Comparison of ENCODE assay signal across 2 cellular contexts in the genomic region with DNA sequence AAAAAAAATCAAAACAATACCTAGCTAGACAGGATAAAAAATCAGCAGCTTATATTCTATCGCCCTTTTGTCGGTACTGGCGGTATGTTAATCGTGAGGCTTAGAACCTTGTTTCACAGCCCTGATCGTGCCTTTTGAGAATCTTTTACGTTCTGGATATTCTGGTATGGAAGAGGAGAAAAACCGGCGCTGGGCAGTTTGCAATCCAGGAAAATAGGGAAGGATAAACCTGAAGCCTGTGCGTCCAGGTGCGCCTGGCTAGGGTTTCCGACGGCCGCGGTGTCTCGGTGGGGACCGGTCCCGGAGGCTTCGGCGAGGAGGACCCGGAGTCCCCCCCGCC.
TF ChIP-seq lines count a peak whose summit lies in the region.

No MANE protein-coding gene starts in this region.

TF ChIP-seq in SK-N-SH, 30 proteins besides CTCF, POLR2A, EP300 and RAD21 (continued from another document):
- TF ChIP-seq NFIC (IDR thresholded peaks at IDR 0.05; ENCODE audit: borderline replicate concordance) (no peak), MEF2A (IDR thresholded peaks at IDR 0.05; ENCODE audit: borderline replicate concordance, low read depth) (no peak), FOXJ3 (CRISPR knock-in tag; IDR thresholded peaks at IDR 0.05) (no peak), FOXM1 (IDR thresholded peaks at IDR 0.05; ENCODE audit: low read depth) (no peak), MAX (IDR thresholded peaks at IDR 0.05; ENCODE audit: low read depth) (no peak), ELF1 (IDR thresholded peaks at IDR 0.05) (no peak), NRF1 (IDR thresholded peaks at IDR 0.05; ENCODE audit: low read depth, low read length) (no peak), FOSL2 (IDR thresholded peaks at IDR 0.05; ENCODE audit: borderline replicate concordance, low read depth) (no peak), RCOR1 (IDR thresholded peaks at IDR 0.05; ENCODE audit: low read length) (no peak), SIN3A (IDR thresholded peaks at IDR 0.05; ENCODE audit: borderline replicate concordance, low read depth, low read length) (no peak), GABPA (IDR thresholded peaks at IDR 0.05; ENCODE audit: low read depth) (no peak), RFX5 (IDR thresholded peaks at IDR 0.05; ENCODE audit: low read length) (no peak), TAF1 (IDR thresholded peaks at IDR 0.05; ENCODE audit: borderline replicate concordance, low read depth, low read length) (no peak)
- TF ChIP-seq, protein P1, sequence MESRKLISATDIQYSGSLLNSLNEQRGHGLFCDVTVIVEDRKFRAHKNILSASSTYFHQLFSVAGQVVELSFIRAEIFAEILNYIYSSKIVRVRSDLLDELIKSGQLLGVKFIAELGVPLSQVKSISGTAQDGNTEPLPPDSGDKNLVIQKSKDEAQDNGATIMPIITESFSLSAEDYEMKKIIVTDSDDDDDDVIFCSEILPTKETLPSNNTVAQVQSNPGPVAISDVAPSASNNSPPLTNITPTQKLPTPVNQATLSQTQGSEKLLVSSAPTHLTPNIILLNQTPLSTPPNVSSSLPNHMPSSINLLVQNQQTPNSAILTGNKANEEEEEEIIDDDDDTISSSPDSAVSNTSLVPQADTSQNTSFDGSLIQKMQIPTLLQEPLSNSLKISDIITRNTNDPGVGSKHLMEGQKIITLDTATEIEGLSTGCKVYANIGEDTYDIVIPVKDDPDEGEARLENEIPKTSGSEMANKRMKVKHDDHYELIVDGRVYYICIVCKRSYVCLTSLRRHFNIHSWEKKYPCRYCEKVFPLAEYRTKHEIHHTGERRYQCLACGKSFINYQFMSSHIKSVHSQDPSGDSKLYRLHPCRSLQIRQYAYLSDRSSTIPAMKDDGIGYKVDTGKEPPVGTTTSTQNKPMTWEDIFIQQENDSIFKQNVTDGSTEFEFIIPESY (IDR thresholded peaks at IDR 0.05; ENCODE audit: borderline replicate concordance, low read depth), result no peak
- TF ChIP-seq, protein P2, sequence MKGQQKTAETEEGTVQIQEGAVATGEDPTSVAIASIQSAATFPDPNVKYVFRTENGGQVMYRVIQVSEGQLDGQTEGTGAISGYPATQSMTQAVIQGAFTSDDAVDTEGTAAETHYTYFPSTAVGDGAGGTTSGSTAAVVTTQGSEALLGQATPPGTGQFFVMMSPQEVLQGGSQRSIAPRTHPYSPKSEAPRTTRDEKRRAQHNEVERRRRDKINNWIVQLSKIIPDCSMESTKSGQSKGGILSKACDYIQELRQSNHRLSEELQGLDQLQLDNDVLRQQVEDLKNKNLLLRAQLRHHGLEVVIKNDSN (IDR thresholded peaks at IDR 0.05; ENCODE audit: borderline replicate concordance, low read depth), result no peak
- TF ChIP-seq, protein P3, sequence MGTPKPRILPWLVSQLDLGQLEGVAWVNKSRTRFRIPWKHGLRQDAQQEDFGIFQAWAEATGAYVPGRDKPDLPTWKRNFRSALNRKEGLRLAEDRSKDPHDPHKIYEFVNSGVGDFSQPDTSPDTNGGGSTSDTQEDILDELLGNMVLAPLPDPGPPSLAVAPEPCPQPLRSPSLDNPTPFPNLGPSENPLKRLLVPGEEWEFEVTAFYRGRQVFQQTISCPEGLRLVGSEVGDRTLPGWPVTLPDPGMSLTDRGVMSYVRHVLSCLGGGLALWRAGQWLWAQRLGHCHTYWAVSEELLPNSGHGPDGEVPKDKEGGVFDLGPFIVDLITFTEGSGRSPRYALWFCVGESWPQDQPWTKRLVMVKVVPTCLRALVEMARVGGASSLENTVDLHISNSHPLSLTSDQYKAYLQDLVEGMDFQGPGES (IDR thresholded peaks at IDR 0.05; ENCODE audit: low read depth, low read length), result no peak

TF ChIP-seq in SK-N-SH treated with all-trans-retinoic acid at 6 μM for 48 hours, 23 proteins besides CTCF, POLR2A, EP300 and RAD21:
- TF ChIP-seq CSDC2 (CRISPR knock-in tag; IDR thresholded peaks at IDR 0.05) (no peak), ZFP30 (CRISPR knock-in tag; IDR thresholded peaks at IDR 0.05) (no peak)
TF ChIP-seq in SK-N-SH treated with all-trans-retinoic acid at 6 μM for 48 hours: peak in this region for 0.
